In genomic region chr12:124517260-124518050, GRCh38 we compare ENCODE assay signal across 8 cellular contexts. TPM values are rescaled to one million over a fixed set of nuclear protein-coding genes. Genes with fewer than 3 reads are reported as not detected.
A peak's percentile ranks its signal among the peaks of the same experiment; 100 is the strongest.
DNase-seq lines count a peak whose midpoint lies in the region; ATAC-seq and TF ChIP-seq lines count a peak whose summit lies in the region.

No MANE protein-coding gene starts in this region.

- H3K4me1 ChIP-seq in PC-9 (replicated peaks; ENCODE audit: insufficient read depth) (peaks cover 62% of the 10 kb centered on the region), esophagus squamous epithelium (peaks cover 61 to 100% (median 67%) of the 10 kb centered on the region in 3 donors)

- H3K79me2 ChIP-seq in PC-9 (ENCODE audit: low read depth) (peaks cover 83% of the 10 kb centered on the region), neural cell (replicated peaks; ENCODE audit: insufficient read depth, low read length) (peaks cover 28% of the 10 kb centered on the region)

- no peaks in the 10 kb centered on the region for H3K9me2 ChIP-seq in PC-9 (ENCODE audit: insufficient read depth)
- H3K9me2 ChIP-seq in neural cell (ENCODE audit: insufficient read depth, low read length) = no peaks in the 10 kb centered on the region

- TF ChIP-seq POLR2A in esophagus squamous epithelium (IDR thresholded peaks at IDR 0.05) = no peak

- no peak for TF ChIP-seq RAD21 in neural cell (conservative IDR thresholded peaks at IDR 0.05)

- H3K27ac ChIP-seq in PC-9 = peak overlapping the region; percentile 91
- peak overlapping the region; percentile 88 to 98 (median 96) for H3K27ac ChIP-seq in esophagus squamous epithelium
- H3K27ac ChIP-seq in neural cell (ENCODE audit: low read length) = peak overlapping the region; percentile 97

- BruUV-seq in PC-9 (replicated peaks; lab: Mats Ljungman, UMichigan) = no TSS peak

- no peaks in the 10 kb centered on the region for H3K27me3 ChIP-seq in PC-9 (ENCODE audit: insufficient read depth, low read depth)
- H3K27me3 ChIP-seq in esophagus squamous epithelium = no peaks in the 10 kb centered on the region
- H3K27me3 ChIP-seq in neural cell (ENCODE audit: insufficient read depth, low read depth, low read length) = no peaks in the 10 kb centered on the region

- H3K36me3 ChIP-seq in PC-9 (ENCODE audit: low read depth) = 0 out of 2 replicates have a peak, but pooled peaks cover 5% of the 10 kb centered on the region
- peaks cover 0 to 13% (median 0%) of the 10 kb centered on the region in 3 donors for H3K36me3 ChIP-seq in esophagus squamous epithelium
- H3K36me3 ChIP-seq in neural cell (ENCODE audit: insufficient read depth, low read length) = no peaks in the 10 kb centered on the region

- WGBS in esophagus squamous epithelium, 2 donors = 6 to 40% methylated on average over 1 to 8 of the region's 47 CpGs

- H2AFZ ChIP-seq in PC-9 (no peak overlapping the region), neural cell (ENCODE audit: low read depth, low read length) (no peak overlapping the region)

- H4K20me1 ChIP-seq in PC-9 (ENCODE audit: insufficient read depth) (peaks cover 25% of the 10 kb centered on the region; the same call in 1 of the 2 replicates), neural cell (ENCODE audit: insufficient read depth) (no peaks in the 10 kb centered on the region)

- POLR2A ChIA-PET in PC-9 (lab: Charles Lee; ENCODE audit: unreplicated experiment) = no interaction called here

- TF ChIP-seq CTCF in PC-9 (conservative IDR thresholded peaks at IDR 0.05) (no peak), esophagus squamous epithelium (IDR thresholded peaks at IDR 0.05) (no peak), neural cell (IDR thresholded peaks at IDR 0.05; ENCODE audit: poor library complexity, severe bottlenecking) (no peak)

- H3K9me3 ChIP-seq in PC-9 (ENCODE audit: insufficient read depth, low read depth) (no peaks in the 10 kb centered on the region), esophagus squamous epithelium (no peaks in the 10 kb centered on the region), neural cell (ENCODE audit: low read length) (no peaks in the 10 kb centered on the region)

- H3K4me2 ChIP-seq in PC-9 (peak overlapping the region; percentile 98), neural cell (ENCODE audit: low read length) (no peak overlapping the region)

- ATAC-seq in GM18511 (IDR thresholded peaks at IDR 0.05; ENCODE audit: unreplicated experiment) (no peak), GM18861 (IDR thresholded peaks at IDR 0.05; ENCODE audit: unreplicated experiment) (no peak)

- H3F3A ChIP-seq in PC-9 (ENCODE audit: insufficient read depth, low read depth) (peaks cover 81% of the 10 kb centered on the region), neural cell (ENCODE audit: insufficient read depth, low read length, poor library complexity, severe bottlenecking) (peaks cover 3% of the 10 kb centered on the region)

- intact Hi-C loops in PC-9 (cut with micrococcal nuclease; ENCODE audit: unreplicated experiment) (loop anchor here (1.0 to 10.0 kb wide), 6 partner anchors 25 to 543 kb away; partner anchors contain the start of genes CCDC92, UBC and ZNF664), esophagus squamous epithelium (cut with DNase I) (no loop called here)

- peak overlapping the region; percentile 78 for H3K9ac ChIP-seq in neural cell (ENCODE audit: low read length)

- no peak for TF ChIP-seq EP300 in neural cell (conservative IDR thresholded peaks at IDR 0.05; ENCODE audit: poor library complexity, severe bottlenecking)

- peak overlapping the region; percentile 59 for H3K4me3 ChIP-seq in PC-9
- H3K4me3 ChIP-seq in esophagus squamous epithelium = peak overlapping the region; percentile 45 to 70 (median 54)
- H3K4me3 ChIP-seq in neural cell (ENCODE audit: low read length) = peak overlapping the region; percentile 59

- CTCF ChIA-PET in PC-9 (lab: Charles Lee) = interaction anchor here (0.6 kb wide), 1 partner anchor 55 kb away, joined by 3 read pairs; no protein-coding TSS in a partner anchor

- DNase-seq in GM03348 (ENCODE audit: low spot score) (peak; percentile 73), PC-9 (peak in 1 of 2 experiments; percentile 74), esophagus squamous epithelium (lab: John Stamatoyannopoulos, UW) (no peak), cortex of kidney (lab: John Stamatoyannopoulos, UW) (no peak), A172 (ENCODE audit: low spot score) (no peak)

TF ChIP-seq in neural cell, 6 proteins besides CTCF, POLR2A, EP300 and RAD21:
- no peak for TF ChIP-seq SMC3 (conservative IDR thresholded peaks at IDR 0.05; ENCODE audit: poor library complexity)

RNA-seq across cellular contexts. Expression of gene NCOR2, which starts 50.0 kb away (rescaled TPM):
- total RNA-seq in PC-9 (2021) (319 and 368 TPM in 2 replicates), esophagus squamous epithelium (10 to 100 TPM; 17.7 to 84.1 (median 45.6) TPM)
- polyA plus RNA-seq in neural cell = 2.8 and 4.8 TPM in 2 replicates
- 17.3 and 20.7 TPM in 2 replicates for polyA minus RNA-seq in neural cell
- 32.9 and 33.3 TPM in 2 replicates for total RNA-seq in A172 (2014; rRNA removed; shearing (Covaris generic))
